In the genomic region with DNA sequence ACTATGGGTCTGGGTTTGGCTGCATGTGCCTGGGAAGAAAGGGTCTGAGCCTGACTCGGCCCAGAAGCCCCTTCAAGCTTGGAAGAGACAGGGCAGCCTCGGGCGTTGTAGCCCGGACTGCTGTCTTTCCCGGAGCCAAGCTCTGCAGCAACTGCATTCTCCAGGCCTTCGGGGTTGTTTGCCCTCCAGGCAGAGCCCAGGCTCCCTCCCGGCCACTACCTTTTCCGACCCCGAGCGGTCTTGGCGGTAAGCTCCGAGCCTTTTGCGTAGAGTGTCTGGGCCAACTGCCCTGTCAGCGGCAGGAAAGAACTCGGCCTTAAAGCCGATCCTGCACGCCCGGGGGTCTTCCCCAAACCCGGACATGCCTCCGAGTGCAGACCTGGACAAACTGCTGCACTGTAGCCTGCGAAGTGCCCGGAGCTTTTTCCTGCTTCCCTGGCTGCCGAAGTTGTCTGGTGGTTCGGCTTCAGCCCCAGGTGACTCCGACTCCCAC, we compare ENCODE assay signal across 1 cellular context.
TF ChIP-seq lines count a peak whose summit lies in the region.

No MANE protein-coding gene starts in this region.

TF ChIP-seq in HepG2, 621 proteins besides CTCF, POLR2A, EP300 and RAD21:
- TF ChIP-seq PRPF4 (IDR thresholded peaks at IDR 0.05; ENCODE audit: low read depth, low read length, poor library complexity, severe bottlenecking) (no peak), ELF3 (CRISPR knock-in tag; IDR thresholded peaks at IDR 0.05) (no peak), HNRNPLL (IDR thresholded peaks at IDR 0.05; ENCODE audit: low read depth, low read length, poor library complexity, severe bottlenecking) (peak; percentile 77), ARHGAP35 (CRISPR knock-in tag; IDR thresholded peaks at IDR 0.05; ENCODE audit: borderline replicate concordance) (0 out of 2 replicates have a peak, but pooled peaks have one; percentile 22)
- TF ChIP-seq, protein P1, sequence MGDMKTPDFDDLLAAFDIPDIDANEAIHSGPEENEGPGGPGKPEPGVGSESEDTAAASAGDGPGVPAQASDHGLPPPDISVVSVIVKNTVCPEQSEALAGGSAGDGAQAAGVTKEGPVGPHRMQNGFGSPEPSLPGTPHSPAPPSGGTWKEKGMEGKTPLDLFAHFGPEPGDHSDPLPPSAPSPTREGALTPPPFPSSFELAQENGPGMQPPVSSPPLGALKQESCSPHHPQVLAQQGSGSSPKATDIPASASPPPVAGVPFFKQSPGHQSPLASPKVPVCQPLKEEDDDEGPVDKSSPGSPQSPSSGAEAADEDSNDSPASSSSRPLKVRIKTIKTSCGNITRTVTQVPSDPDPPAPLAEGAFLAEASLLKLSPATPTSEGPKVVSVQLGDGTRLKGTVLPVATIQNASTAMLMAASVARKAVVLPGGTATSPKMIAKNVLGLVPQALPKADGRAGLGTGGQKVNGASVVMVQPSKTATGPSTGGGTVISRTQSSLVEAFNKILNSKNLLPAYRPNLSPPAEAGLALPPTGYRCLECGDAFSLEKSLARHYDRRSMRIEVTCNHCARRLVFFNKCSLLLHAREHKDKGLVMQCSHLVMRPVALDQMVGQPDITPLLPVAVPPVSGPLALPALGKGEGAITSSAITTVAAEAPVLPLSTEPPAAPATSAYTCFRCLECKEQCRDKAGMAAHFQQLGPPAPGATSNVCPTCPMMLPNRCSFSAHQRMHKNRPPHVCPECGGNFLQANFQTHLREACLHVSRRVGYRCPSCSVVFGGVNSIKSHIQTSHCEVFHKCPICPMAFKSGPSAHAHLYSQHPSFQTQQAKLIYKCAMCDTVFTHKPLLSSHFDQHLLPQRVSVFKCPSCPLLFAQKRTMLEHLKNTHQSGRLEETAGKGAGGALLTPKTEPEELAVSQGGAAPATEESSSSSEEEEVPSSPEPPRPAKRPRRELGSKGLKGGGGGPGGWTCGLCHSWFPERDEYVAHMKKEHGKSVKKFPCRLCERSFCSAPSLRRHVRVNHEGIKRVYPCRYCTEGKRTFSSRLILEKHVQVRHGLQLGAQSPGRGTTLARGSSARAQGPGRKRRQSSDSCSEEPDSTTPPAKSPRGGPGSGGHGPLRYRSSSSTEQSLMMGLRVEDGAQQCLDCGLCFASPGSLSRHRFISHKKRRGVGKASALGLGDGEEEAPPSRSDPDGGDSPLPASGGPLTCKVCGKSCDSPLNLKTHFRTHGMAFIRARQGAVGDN (CRISPR knock-in tag; IDR thresholded peaks at IDR 0.05), result peak; percentile 11; the same call in 1 of the 2 replicates
- TF ChIP-seq, protein P2, sequence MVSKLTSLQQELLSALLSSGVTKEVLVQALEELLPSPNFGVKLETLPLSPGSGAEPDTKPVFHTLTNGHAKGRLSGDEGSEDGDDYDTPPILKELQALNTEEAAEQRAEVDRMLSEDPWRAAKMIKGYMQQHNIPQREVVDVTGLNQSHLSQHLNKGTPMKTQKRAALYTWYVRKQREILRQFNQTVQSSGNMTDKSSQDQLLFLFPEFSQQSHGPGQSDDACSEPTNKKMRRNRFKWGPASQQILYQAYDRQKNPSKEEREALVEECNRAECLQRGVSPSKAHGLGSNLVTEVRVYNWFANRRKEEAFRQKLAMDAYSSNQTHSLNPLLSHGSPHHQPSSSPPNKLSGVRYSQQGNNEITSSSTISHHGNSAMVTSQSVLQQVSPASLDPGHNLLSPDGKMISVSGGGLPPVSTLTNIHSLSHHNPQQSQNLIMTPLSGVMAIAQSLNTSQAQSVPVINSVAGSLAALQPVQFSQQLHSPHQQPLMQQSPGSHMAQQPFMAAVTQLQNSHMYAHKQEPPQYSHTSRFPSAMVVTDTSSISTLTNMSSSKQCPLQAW (CRISPR knock-in tag; IDR thresholded peaks at IDR 0.05), result no peak
